Comparison of ENCODE assay signal across 22 cellular contexts in genomic region chr14:49280566-49280965, GRCh38.
"Had no signal": no experiment of that assay in that cellular context is flagged by ENCODE, and none has a peak within 500 bp of the region (broad histone marks: within the 10 kb centered on the region; RNA-seq: fewer than 3 reads in every experiment).

No MANE protein-coding gene starts in this region.

- H3K36me3 ChIP-seq: colonic mucosa, esophagus muscularis mucosa, gastroesophageal sphincter, heart right ventricle, neural progenitor cell, sigmoid colon, tibial artery had no signal

- H3K9me3 ChIP-seq: colonic mucosa, esophagus muscularis mucosa, gastroesophageal sphincter, sigmoid colon, testis, tibial artery had no signal

- H3K27me3 ChIP-seq: colonic mucosa, esophagus muscularis mucosa, foreskin keratinocyte, gastroesophageal sphincter, heart right ventricle, neural progenitor cell, sigmoid colon, testis, tibial artery had no signal

- H3K4me3 ChIP-seq: colonic mucosa, esophagus muscularis mucosa, gastroesophageal sphincter, heart right ventricle, neural progenitor cell, sigmoid colon, testis, tibial artery had no signal

- ATAC-seq: foreskin keratinocyte; gastroesophageal sphincter; heart right ventricle; left cardiac atrium; left ventricle myocardium superior; naive thymus-derived CD4-positive, alpha-beta T cell; stimulated activated memory B cell treated with anti-CD40 and anti-IgM and Interleukin-4, amounts not matched to agents 10 μg/mL and 1 μg/mL and 100 μg/mL, for 72 hours; stimulated activated naive CD8-positive, alpha-beta T cell treated with anti-CD3 and anti-CD28 coated beads, Interleukin-15, Interleukin-2, amounts not matched to agents 100 U/mL and 50 U/mL, for 24 hours had no signal

- H3K4me1 ChIP-seq: colonic mucosa, esophagus muscularis mucosa, foreskin keratinocyte, gastroesophageal sphincter, heart right ventricle, neural progenitor cell, parathyroid adenoma, sigmoid colon, testis, tibial artery had no signal

- H3K27ac ChIP-seq: colonic mucosa, esophagus muscularis mucosa, foreskin keratinocyte, gastroesophageal sphincter, heart right ventricle, neural progenitor cell, parathyroid adenoma, sigmoid colon, testis, tibial artery had no signal

- DNase-seq: colonic mucosa; effector CD8-positive, alpha-beta T cell; endodermal cell; foreskin keratinocyte; heart right ventricle; hippocampal formation; left cardiac atrium; left ventricle myocardium superior; mesendoderm; midbrain; naive thymus-derived CD4-positive, alpha-beta T cell; sigmoid colon; stimulated activated CD4-positive, alpha-beta T cell treated with anti-CD3 and anti-CD28 coated beads, Interleukin-4, amount 100 ng/mL, for 4 hours; stimulated activated naive CD8-positive, alpha-beta T cell treated with anti-CD3 and anti-CD28 coated beads, Interleukin-15, Interleukin-2, amounts not matched to agents 100 U/mL and 50 U/mL, for 24 hours; substantia nigra; testis; tibial artery had no signal
